1 cellular context compared by ENCODE assay signal in the genomic region with DNA sequence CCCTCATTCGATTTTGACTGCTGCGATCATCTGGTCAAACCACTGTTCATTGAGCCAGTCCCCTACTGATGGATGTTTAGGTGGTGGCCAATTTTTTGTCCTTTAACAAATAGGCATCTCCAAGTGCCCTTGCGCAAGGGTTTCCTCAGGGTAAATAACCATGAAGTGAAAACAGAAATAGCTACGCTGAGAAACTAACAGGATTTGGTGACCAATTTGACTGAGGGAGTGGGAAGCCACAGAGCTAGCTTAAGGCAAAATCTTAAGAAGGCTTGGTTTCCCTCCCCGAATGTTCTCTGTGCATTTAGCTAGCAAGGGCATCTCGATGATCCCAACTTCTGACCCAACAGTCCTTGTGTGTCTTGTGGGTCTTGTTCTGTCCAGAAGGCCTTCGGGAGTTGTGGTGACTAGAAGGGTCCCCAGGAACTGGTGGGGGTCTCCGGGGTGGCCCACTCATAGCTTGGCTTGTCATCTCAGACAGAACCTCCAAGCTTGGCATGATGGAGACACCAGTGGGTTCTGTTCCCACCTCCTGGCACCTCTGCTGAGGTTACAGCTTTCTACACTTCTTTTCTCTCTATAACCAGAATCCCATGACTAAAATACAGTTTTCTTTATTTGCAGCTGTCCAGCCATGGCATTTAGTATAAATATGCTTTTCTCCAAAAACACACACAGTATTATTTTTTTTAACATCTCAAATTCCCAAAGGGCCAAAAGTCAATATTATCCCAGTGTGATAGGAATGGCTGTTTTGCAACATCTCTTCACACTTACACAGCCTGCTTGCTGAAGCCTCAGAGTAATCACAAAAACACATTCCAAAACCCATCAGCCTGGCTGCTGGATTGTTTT.
TF ChIP-seq lines count a peak whose summit lies in the region.

No MANE protein-coding gene starts in this region.

TF ChIP-seq in HepG2, 621 proteins besides CTCF, POLR2A, EP300 and RAD21 (continued from another document and continues in another):
- TF ChIP-seq, protein P1, sequence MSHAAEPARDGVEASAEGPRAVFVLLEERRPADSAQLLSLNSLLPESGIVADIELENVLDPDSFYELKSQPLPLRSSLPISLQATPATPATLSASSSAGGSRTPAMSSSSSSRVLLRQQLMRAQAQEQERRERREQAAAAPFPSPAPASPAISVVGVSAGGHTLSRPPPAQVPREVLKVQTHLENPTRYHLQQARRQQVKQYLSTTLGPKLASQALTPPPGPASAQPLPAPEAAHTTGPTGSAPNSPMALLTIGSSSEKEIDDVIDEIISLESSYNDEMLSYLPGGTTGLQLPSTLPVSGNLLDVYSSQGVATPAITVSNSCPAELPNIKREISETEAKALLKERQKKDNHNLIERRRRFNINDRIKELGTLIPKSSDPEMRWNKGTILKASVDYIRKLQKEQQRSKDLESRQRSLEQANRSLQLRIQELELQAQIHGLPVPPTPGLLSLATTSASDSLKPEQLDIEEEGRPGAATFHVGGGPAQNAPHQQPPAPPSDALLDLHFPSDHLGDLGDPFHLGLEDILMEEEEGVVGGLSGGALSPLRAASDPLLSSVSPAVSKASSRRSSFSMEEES (CRISPR knock-in tag; IDR thresholded peaks at IDR 0.05): peak; percentile 94
- TF ChIP-seq, protein P2, sequence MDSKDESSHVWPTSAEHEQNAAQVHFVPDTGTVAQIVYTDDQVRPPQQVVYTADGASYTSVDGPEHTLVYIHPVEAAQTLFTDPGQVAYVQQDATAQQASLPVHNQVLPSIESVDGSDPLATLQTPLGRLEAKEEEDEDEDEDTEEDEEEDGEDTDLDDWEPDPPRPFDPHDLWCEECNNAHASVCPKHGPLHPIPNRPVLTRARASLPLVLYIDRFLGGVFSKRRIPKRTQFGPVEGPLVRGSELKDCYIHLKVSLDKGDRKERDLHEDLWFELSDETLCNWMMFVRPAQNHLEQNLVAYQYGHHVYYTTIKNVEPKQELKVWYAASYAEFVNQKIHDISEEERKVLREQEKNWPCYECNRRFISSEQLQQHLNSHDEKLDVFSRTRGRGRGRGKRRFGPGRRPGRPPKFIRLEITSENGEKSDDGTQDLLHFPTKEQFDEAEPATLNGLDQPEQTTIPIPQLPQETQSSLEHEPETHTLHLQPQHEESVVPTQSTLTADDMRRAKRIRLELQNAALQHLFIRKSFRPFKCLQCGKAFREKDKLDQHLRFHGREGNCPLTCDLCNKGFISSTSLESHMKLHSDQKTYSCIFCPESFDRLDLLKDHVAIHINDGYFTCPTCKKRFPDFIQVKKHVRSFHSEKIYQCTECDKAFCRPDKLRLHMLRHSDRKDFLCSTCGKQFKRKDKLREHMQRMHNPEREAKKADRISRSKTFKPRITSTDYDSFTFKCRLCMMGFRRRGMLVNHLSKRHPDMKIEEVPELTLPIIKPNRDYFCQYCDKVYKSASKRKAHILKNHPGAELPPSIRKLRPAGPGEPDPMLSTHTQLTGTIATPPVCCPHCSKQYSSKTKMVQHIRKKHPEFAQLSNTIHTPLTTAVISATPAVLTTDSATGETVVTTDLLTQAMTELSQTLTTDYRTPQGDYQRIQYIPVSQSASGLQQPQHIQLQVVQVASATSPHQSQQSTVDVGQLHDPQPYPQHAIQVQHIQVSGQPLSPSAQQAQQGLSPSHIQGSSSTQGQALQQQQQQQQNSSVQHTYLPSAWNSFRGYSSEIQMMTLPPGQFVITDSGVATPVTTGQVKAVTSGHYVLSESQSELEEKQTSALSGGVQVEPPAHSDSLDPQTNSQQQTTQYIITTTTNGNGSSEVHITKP (CRISPR knock-in tag; IDR thresholded peaks at IDR 0.05; ENCODE audit: low read depth): peak; percentile 22; the same call in 1 of the 2 replicates
- no peak for TF ChIP-seq JUNB (CRISPR knock-in tag; IDR thresholded peaks at IDR 0.05; ENCODE audit: borderline replicate concordance)
- 0 out of 2 replicates have a peak, but pooled peaks have one; percentile 58 for TF ChIP-seq ZNF564 (CRISPR knock-in tag; IDR thresholded peaks at IDR 0.05)
- TF ChIP-seq PHF21A (CRISPR knock-in tag; IDR thresholded peaks at IDR 0.05): peak; percentile 76
- TF ChIP-seq, protein P3, sequence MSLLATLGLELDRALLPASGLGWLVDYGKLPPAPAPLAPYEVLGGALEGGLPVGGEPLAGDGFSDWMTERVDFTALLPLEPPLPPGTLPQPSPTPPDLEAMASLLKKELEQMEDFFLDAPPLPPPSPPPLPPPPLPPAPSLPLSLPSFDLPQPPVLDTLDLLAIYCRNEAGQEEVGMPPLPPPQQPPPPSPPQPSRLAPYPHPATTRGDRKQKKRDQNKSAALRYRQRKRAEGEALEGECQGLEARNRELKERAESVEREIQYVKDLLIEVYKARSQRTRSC (CRISPR knock-in tag; IDR thresholded peaks at IDR 0.05; ENCODE audit: low read depth): no peak; the same call in 1 of the 2 replicates
- TF ChIP-seq KLF12 (CRISPR knock-in tag; IDR thresholded peaks at IDR 0.05; ENCODE audit: borderline replicate concordance): 0 out of 2 replicates have a peak, but pooled peaks have one; percentile 60
- no peak for TF ChIP-seq HOXA7 (CRISPR knock-in tag; IDR thresholded peaks at IDR 0.05)
- TF ChIP-seq NKX3-1 (CRISPR knock-in tag; IDR thresholded peaks at IDR 0.05): peak; percentile 94
- TF ChIP-seq WIZ (CRISPR knock-in tag; IDR thresholded peaks at IDR 0.05): 0 out of 2 replicates have a peak, but pooled peaks have one; percentile 62
- TF ChIP-seq, protein P4, sequence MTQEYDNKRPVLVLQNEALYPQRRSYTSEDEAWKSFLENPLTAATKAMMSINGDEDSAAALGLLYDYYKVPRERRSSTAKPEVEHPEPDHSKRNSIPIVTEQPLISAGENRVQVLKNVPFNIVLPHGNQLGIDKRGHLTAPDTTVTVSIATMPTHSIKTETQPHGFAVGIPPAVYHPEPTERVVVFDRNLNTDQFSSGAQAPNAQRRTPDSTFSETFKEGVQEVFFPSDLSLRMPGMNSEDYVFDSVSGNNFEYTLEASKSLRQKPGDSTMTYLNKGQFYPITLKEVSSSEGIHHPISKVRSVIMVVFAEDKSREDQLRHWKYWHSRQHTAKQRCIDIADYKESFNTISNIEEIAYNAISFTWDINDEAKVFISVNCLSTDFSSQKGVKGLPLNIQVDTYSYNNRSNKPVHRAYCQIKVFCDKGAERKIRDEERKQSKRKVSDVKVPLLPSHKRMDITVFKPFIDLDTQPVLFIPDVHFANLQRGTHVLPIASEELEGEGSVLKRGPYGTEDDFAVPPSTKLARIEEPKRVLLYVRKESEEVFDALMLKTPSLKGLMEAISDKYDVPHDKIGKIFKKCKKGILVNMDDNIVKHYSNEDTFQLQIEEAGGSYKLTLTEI (CRISPR knock-in tag; conservative IDR thresholded peaks at IDR 0.05): no peak
- TF ChIP-seq, protein P5, sequence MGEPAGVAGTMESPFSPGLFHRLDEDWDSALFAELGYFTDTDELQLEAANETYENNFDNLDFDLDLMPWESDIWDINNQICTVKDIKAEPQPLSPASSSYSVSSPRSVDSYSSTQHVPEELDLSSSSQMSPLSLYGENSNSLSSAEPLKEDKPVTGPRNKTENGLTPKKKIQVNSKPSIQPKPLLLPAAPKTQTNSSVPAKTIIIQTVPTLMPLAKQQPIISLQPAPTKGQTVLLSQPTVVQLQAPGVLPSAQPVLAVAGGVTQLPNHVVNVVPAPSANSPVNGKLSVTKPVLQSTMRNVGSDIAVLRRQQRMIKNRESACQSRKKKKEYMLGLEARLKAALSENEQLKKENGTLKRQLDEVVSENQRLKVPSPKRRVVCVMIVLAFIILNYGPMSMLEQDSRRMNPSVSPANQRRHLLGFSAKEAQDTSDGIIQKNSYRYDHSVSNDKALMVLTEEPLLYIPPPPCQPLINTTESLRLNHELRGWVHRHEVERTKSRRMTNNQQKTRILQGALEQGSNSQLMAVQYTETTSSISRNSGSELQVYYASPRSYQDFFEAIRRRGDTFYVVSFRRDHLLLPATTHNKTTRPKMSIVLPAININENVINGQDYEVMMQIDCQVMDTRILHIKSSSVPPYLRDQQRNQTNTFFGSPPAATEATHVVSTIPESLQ (CRISPR knock-in tag; conservative IDR thresholded peaks at IDR 0.05): peak; percentile 93
- TF ChIP-seq AKAP8 (CRISPR knock-in tag; IDR thresholded peaks at IDR 0.05): peak; percentile 34; the same call in 1 of the 2 replicates
- TF ChIP-seq HOXD1 (CRISPR knock-in tag; IDR thresholded peaks at IDR 0.05): peak; percentile 91
- no peak for TF ChIP-seq SIN3A (IDR thresholded peaks at IDR 0.05; ENCODE audit: borderline replicate concordance, low read depth, low read length)
- TF ChIP-seq ZFP90 (CRISPR knock-in tag; IDR thresholded peaks at IDR 0.05; ENCODE audit: borderline replicate concordance): peak; percentile 84; the same call in 1 of the 2 replicates
- 0 out of 2 replicates have a peak, but pooled peaks have one; percentile 43 for TF ChIP-seq BORCS8-MEF2B (CRISPR knock-in tag; IDR thresholded peaks at IDR 0.05)
- 0 out of 2 replicates have a peak, but pooled peaks have one; percentile 46 for TF ChIP-seq KDM3A (CRISPR knock-in tag; IDR thresholded peaks at IDR 0.05; ENCODE audit: low read depth)
- TF ChIP-seq HOXA3 (CRISPR knock-in tag; IDR thresholded peaks at IDR 0.05): peak; percentile 59; the same call in 1 of the 2 replicates
- TF ChIP-seq ZNF329 (CRISPR knock-in tag; IDR thresholded peaks at IDR 0.05; ENCODE audit: low read depth): no peak
- peak; percentile 98 for TF ChIP-seq CEBPB (IDR thresholded peaks at IDR 0.05; ENCODE audit: borderline replicate concordance, low read depth, low read length)
- no peak for TF ChIP-seq ZNF766 (CRISPR knock-in tag; IDR thresholded peaks at IDR 0.05; ENCODE audit: borderline replicate concordance)
- no peak for TF ChIP-seq ZNF10 (CRISPR knock-in tag; IDR thresholded peaks at IDR 0.05; ENCODE audit: borderline replicate concordance, low read depth)
- TF ChIP-seq EZH2 (conservative IDR thresholded peaks at IDR 0.05; ENCODE audit: low read depth, low read length): no peak
- TF ChIP-seq ZNF501 (CRISPR knock-in tag; IDR thresholded peaks at IDR 0.05): no peak
- no peak for TF ChIP-seq ZNF17 (CRISPR knock-in tag; IDR thresholded peaks at IDR 0.05)
- no peak for TF ChIP-seq ZSCAN21 (CRISPR knock-in tag; IDR thresholded peaks at IDR 0.05; ENCODE audit: borderline replicate concordance)
- no peak for TF ChIP-seq ZNF33B (CRISPR knock-in tag; IDR thresholded peaks at IDR 0.05)
- peak; percentile 99 for TF ChIP-seq HHEX (CRISPR knock-in tag; IDR thresholded peaks at IDR 0.05)
- TF ChIP-seq, protein P6, sequence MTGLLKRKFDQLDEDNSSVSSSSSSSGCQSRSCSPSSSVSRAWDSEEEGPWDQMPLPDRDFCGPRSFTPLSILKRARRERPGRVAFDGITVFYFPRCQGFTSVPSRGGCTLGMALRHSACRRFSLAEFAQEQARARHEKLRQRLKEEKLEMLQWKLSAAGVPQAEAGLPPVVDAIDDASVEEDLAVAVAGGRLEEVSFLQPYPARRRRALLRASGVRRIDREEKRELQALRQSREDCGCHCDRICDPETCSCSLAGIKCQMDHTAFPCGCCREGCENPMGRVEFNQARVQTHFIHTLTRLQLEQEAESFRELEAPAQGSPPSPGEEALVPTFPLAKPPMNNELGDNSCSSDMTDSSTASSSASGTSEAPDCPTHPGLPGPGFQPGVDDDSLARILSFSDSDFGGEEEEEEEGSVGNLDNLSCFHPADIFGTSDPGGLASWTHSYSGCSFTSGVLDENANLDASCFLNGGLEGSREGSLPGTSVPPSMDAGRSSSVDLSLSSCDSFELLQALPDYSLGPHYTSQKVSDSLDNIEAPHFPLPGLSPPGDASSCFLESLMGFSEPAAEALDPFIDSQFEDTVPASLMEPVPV (CRISPR knock-in tag; IDR thresholded peaks at IDR 0.05): no peak
- TF ChIP-seq, protein P7, sequence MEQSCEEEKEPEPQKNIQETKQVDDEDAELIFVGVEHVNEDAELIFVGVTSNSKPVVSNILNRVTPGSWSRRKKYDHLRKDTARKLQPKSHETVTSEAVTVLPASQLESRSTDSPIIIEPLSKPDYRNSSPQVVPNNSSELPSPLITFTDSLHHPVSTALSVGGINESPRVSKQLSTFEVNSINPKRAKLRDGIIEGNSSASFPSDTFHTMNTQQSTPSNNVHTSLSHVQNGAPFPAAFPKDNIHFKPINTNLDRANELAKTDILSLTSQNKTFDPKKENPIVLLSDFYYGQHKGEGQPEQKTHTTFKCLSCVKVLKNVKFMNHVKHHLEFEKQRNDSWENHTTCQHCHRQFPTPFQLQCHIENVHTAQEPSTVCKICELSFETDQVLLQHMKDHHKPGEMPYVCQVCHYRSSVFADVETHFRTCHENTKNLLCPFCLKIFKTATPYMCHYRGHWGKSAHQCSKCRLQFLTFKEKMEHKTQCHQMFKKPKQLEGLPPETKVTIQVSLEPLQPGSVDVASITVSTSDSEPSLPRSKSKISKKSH (CRISPR knock-in tag; IDR thresholded peaks at IDR 0.05; ENCODE audit: borderline replicate concordance): no peak
- TF ChIP-seq TAF1 (CRISPR knock-in tag; IDR thresholded peaks at IDR 0.05): no peak
- TF ChIP-seq, protein P8, sequence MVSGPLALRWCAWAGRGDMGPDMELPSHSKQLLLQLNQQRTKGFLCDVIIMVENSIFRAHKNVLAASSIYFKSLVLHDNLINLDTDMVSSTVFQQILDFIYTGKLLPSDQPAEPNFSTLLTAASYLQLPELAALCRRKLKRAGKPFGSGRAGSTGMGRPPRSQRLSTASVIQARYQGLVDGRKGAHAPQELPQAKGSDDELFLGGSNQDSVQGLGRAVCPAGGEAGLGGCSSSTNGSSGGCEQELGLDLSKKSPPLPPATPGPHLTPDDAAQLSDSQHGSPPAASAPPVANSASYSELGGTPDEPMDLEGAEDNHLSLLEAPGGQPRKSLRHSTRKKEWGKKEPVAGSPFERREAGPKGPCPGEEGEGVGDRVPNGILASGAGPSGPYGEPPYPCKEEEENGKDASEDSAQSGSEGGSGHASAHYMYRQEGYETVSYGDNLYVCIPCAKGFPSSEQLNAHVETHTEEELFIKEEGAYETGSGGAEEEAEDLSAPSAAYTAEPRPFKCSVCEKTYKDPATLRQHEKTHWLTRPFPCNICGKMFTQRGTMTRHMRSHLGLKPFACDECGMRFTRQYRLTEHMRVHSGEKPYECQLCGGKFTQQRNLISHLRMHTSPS (CRISPR knock-in tag; IDR thresholded peaks at IDR 0.05; ENCODE audit: low read depth): peak; percentile 55; the same call in 1 of the 2 replicates
- TF ChIP-seq SETDB1 (CRISPR knock-in tag; IDR thresholded peaks at IDR 0.05; ENCODE audit: borderline replicate concordance): no peak
- TF ChIP-seq ZBTB21 (CRISPR knock-in tag; IDR thresholded peaks at IDR 0.05): no peak
- TF ChIP-seq ZNF777 (CRISPR knock-in tag; IDR thresholded peaks at IDR 0.05): no peak
- no peak for TF ChIP-seq MXI1 (IDR thresholded peaks at IDR 0.05; ENCODE audit: borderline replicate concordance, low read depth, low read length)
- no peak for TF ChIP-seq ZMYM2 (CRISPR knock-in tag; IDR thresholded peaks at IDR 0.05)
- TF ChIP-seq ARNTL (CRISPR knock-in tag; IDR thresholded peaks at IDR 0.05): 0 out of 2 replicates have a peak, but pooled peaks have one; percentile 45
- TF ChIP-seq, protein P9, sequence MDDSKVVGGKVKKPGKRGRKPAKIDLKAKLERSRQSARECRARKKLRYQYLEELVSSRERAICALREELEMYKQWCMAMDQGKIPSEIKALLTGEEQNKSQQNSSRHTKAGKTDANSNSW (CRISPR knock-in tag; IDR thresholded peaks at IDR 0.05; ENCODE audit: borderline replicate concordance): no peak
- TF ChIP-seq ZNF274 (CRISPR knock-in tag; IDR thresholded peaks at IDR 0.05): no peak
- TF ChIP-seq ZZZ3 (CRISPR knock-in tag; IDR thresholded peaks at IDR 0.05; ENCODE audit: borderline replicate concordance): no peak
- peak; percentile 89 for TF ChIP-seq ZNF430 (CRISPR knock-in tag; IDR thresholded peaks at IDR 0.05)
